In genomic region chr16:89325861-89326471, GRCh38 we compare ENCODE assay signal across 8 cellular contexts.
DNase-seq lines count a peak whose midpoint lies in the region; FAIRE-seq and TF ChIP-seq lines count a peak whose summit lies in the region.

No MANE protein-coding gene starts in this region.

- WGBS in H1 (ENCODE audit: extremely low coverage in 1 of 2, insufficient coverage in 1 of 2, insufficient read length in 1 of 2, insufficient replicate concordance in 2 of 2, low coverage in 1 of 2, low lambda C conversion rate in 2 of 2, missing lambda C conversion rate in 1 of 2), 2 experiments = 85% methylated on average over 17 of the region's 18 CpGs; no CpG with 5 or more reads in 1 of the 2 experiments

- no peak overlapping the region for H4K5ac ChIP-seq in H1 (ENCODE audit: insufficient read length, low read depth, low read length)

- H4K8ac ChIP-seq in H1 (ENCODE audit: extremely low read depth, insufficient read depth, low read length) = no peak overlapping the region

- no peak overlapping the region for H2AFZ ChIP-seq in H1 (ENCODE audit: low read length)

- peak overlapping the region; percentile 22 for H4K91ac ChIP-seq in H1 (replicated peaks; ENCODE audit: insufficient read length, low read length)

- no peak overlapping the region for H3K4ac ChIP-seq in H1 (replicated peaks; ENCODE audit: insufficient read length, low read depth, low read length)

- H3K27ac ChIP-seq in SK-N-MC (peak overlapping the region; percentile 19; the same call in 1 of the 2 replicates), H1 (ENCODE audit: low read depth, low read length) (peak overlapping the region; percentile 43)

- peak; percentile 60 for DNase-seq in AG09319 (ENCODE audit: extremely low read depth, low read depth)
- DNase-seq in GM19239 (ENCODE audit: insufficient read length, low spot score) = no peak
- no peak for DNase-seq in SK-N-MC (ENCODE audit: low read depth, low spot score)
- DNase-seq in H1 (ENCODE audit: low read depth in 1 of 2, low spot score in 2 of 2) = no peak
- DNase-seq in mesothelial cell of epicardium (ENCODE audit: low spot score in 2 of 2, unreplicated experiment in 2 of 2) = no peak
- peak; percentile 72 for DNase-seq in ureter (ENCODE audit: low spot score)
- no peak for DNase-seq in iPS-NIHi7 (ENCODE audit: extremely low spot score)
- DNase-seq in NCI-H2029 (lab: John Stamatoyannopoulos, UW) = no peak

- 0 out of 2 replicates have a peak overlapping the region, but pooled peaks have one; percentile 38 for H3K18ac ChIP-seq in H1 (ENCODE audit: extremely low read depth, low read length)

- no peak overlapping the region for H2BK120ac ChIP-seq in H1 (replicated peaks; ENCODE audit: low read depth, low read length)

- peak overlapping the region; percentile 2; the same call in 1 of the 2 replicates for H2BK20ac ChIP-seq in H1 (ENCODE audit: low read length)

- H3K36me3 ChIP-seq in SK-N-MC (ENCODE audit: insufficient read depth, low read length) (no peaks in the 10 kb centered on the region), H1 (ENCODE audit: control insufficient read depth in 2 of 4, insufficient read depth in 4 of 4, low read length in 3 of 4) (no peaks in the 10 kb centered on the region)

- TF ChIP-seq CTCF in AG09319 (IDR thresholded peaks at IDR 0.05; ENCODE audit: low read depth, low read length) (no peak), H1 (IDR thresholded peaks at IDR 0.05; ENCODE audit: control extremely low read depth in 1 of 3, insufficient read depth in 1 of 3, low read depth in 1 of 3, low read length in 3 of 3) (no peak), mesothelial cell of epicardium (IDR thresholded peaks at IDR 0.05; ENCODE audit: unreplicated experiment) (no peak)

- TF ChIP-seq POLR2A in H1 (IDR thresholded peaks at IDR 0.05; ENCODE audit: control extremely low read depth in 1 of 2, low read depth in 2 of 2, low read length in 2 of 2) = no peak

- H3K4me1 Mint-ChIP-seq in mesothelial cell of epicardium = peaks cover 57% of the 10 kb centered on the region

- H3K56ac ChIP-seq in H1 (replicated peaks; ENCODE audit: insufficient read length, low read depth, low read length) = no peak overlapping the region

- H2AK5ac ChIP-seq in H1 (ENCODE audit: low read depth, low read length) = no peak overlapping the region

- POLR2A ChIA-PET in H1 (lab: Charles Lee; ENCODE audit: partially characterized antibody) = interaction anchor here (0.8 to 1.7 kb wide), 5 partner anchors 33 to 91 kb away, joined by 3 to 4 read pairs (median 3); no protein-coding TSS in a partner anchor

- H3K23me2 ChIP-seq in H1 (ENCODE audit: low read depth, low read length) = no peaks in the 10 kb centered on the region; the same call in 1 of the 2 replicates

- no peak overlapping the region for H3K14ac ChIP-seq in H1 (ENCODE audit: insufficient read length)

- no peaks in the 10 kb centered on the region for H3K27me3 Mint-ChIP-seq in mesothelial cell of epicardium (ENCODE audit: low read depth)

- FAIRE-seq in GM19239 (lab: Jason Lieb, UNC) (peak; percentile 82), H1 (lab: Jason Lieb, UNC) (no peak)

- no peak overlapping the region for H3K4me3 ChIP-seq in SK-N-MC
- no peak overlapping the region for H3K4me3 ChIP-seq in H1 (ENCODE audit: extremely low read depth in 1 of 4, insufficient read depth in 2 of 4, low read depth in 3 of 4, low read length in 4 of 4)

- H3K23ac ChIP-seq in H1 (ENCODE audit: insufficient read length) = no peak overlapping the region

- TF ChIP-seq RAD21 in H1 (IDR thresholded peaks at IDR 0.05 in 1 of 2, conservative IDR thresholded peaks at IDR 0.05 in 1 of 2; ENCODE audit: low read depth in 2 of 2, low read length in 2 of 2) = no peak

- H3K4me2 ChIP-seq in H1 (ENCODE audit: insufficient read depth in 1 of 2, low read depth in 2 of 2, low read length in 2 of 2) = peak overlapping the region in 1 of 2 experiments; percentile 11; a peak in 1 of 4 replicates

- no peak for TF ChIP-seq EP300 in H1 (IDR thresholded peaks at IDR 0.05; ENCODE audit: borderline replicate concordance in 1 of 2, low read depth in 2 of 2, low read length in 2 of 2)

- peaks cover 13 to 42% (median 32%) of the 10 kb centered on the region in 4 experiments for H3K4me1 ChIP-seq in H1 (replicated peaks in 1 of 4; ENCODE audit: control insufficient read depth in 3 of 4, insufficient read depth in 4 of 4, low read length in 3 of 4)

- H4K20me1 ChIP-seq in H1 (replicated peaks in 1 of 2; ENCODE audit: control insufficient read depth in 1 of 2, insufficient read depth in 2 of 2, low read length in 2 of 2) = peaks cover 23 to 43% of the 10 kb centered on the region in 2 experiments

- no peaks in the 10 kb centered on the region for H3K27me3 ChIP-seq in H1 (replicated peaks in 1 of 4; ENCODE audit: control insufficient read depth in 3 of 4, extremely low read depth in 1 of 4, insufficient read depth in 3 of 4, low read length in 3 of 4)

- peak overlapping the region; percentile 92 for H2BK12ac ChIP-seq in H1 (ENCODE audit: low read depth, low read length)

- no peaks in the 10 kb centered on the region for H3K9me3 Mint-ChIP-seq in mesothelial cell of epicardium

- no peak overlapping the region for H3K9ac ChIP-seq in SK-N-MC (ENCODE audit: insufficient read length)
- no peak overlapping the region for H3K9ac ChIP-seq in H1 (replicated peaks in 1 of 4; ENCODE audit: extremely low read depth in 1 of 4, low read depth in 3 of 4, low read length in 3 of 4)

- peak overlapping the region; percentile 12 for H3K4me3 Mint-ChIP-seq in mesothelial cell of epicardium

- peaks cover 3 to 96% of the 10 kb centered on the region in 2 experiments; a peak in 3 of 4 replicates for H3K79me2 ChIP-seq in H1 (ENCODE audit: control insufficient read depth in 1 of 2, insufficient read depth in 2 of 2, low read length in 2 of 2)

- peak overlapping the region; percentile 88 for H3K27ac Mint-ChIP-seq in mesothelial cell of epicardium

- peak overlapping the region; percentile 79 for H2BK5ac ChIP-seq in H1 (ENCODE audit: low read depth, low read length)

- CTCF ChIA-PET in H1 (lab: Charles Lee; ENCODE audit: partially characterized antibody) = interaction anchor here (0.8 to 2.8 kb wide), 6 partner anchors 10 to 33 kb away, joined by 3 to 10 read pairs (median 4); no protein-coding TSS in a partner anchor

- H3K79me1 ChIP-seq in H1 (ENCODE audit: low read depth, low read length) = peaks cover 25% of the 10 kb centered on the region

- H3K36me3 Mint-ChIP-seq in mesothelial cell of epicardium = no peaks in the 10 kb centered on the region

- H2BK15ac ChIP-seq in H1 (ENCODE audit: low read length) = no peak overlapping the region

- H3K9me3 ChIP-seq in SK-N-MC (ENCODE audit: low read depth, low read length) (no peaks in the 10 kb centered on the region), H1 (ENCODE audit: insufficient read depth in 2 of 2, low read depth in 1 of 2, low read length in 1 of 2) (no peaks in the 10 kb centered on the region)

TF ChIP-seq in H1, 55 proteins besides CTCF, POLR2A, EP300 and RAD21:
- TF ChIP-seq MAFK (IDR thresholded peaks at IDR 0.05; ENCODE audit: low read depth, low read length) (peak; percentile 75; the same call in 1 of the 2 replicates), BACH1 (IDR thresholded peaks at IDR 0.05; ENCODE audit: low read length) (peak; percentile 92), CHD1 (IDR thresholded peaks at IDR 0.05; ENCODE audit: low read depth, low read length) (no peak)

Comparison
In these comparisons a context has a peak if more than half of its experiments do, and no peak if none do; other contexts are left out.
1. DNase-seq: peak in AG09319 (single experiment) and ureter (single experiment); none in GM19239 (single experiment), SK-N-MC (single experiment), H1 (0 of 2), mesothelial cell of epicardium (0 of 2), iPS-NIHi7 (single experiment) and NCI-H2029 (single experiment).